In genomic region chr1:201912832-201913231, GRCh38 we compare ENCODE assay signal across 21 cellular contexts. TPM values are rescaled to one million over a fixed set of nuclear protein-coding genes. Genes with fewer than 3 reads are reported as not detected.
A peak's percentile ranks its signal among the peaks of the same experiment; 100 is the strongest.
DNase-seq lines count a peak whose midpoint lies in the region; ATAC-seq, FAIRE-seq and TF ChIP-seq lines count a peak whose summit lies in the region.
"Had no signal": no experiment of that assay in that cellular context is flagged by ENCODE, and none has a peak within 500 bp of the region (broad histone marks: within the 10 kb centered on the region; RNA-seq: fewer than 3 reads in every experiment).

No MANE protein-coding gene starts in this region.

- H3K4me2 ChIP-seq in IMR-90 (ENCODE audit: low read depth, low read length), result 0 out of 2 replicates have a peak overlapping the region, but pooled peaks have one; percentile 15

- H3K56ac ChIP-seq in IMR-90 (ENCODE audit: extremely low read depth, insufficient read depth, low read length), result peak overlapping the region; percentile 48; the same call in 1 of the 2 replicates

- peak overlapping the region; percentile 73 for H2BK5ac ChIP-seq in IMR-90 (ENCODE audit: low read depth, low read length, poor library complexity, severe bottlenecking)

- H2BK20ac ChIP-seq in IMR-90 (ENCODE audit: low read depth, low read length), result peak overlapping the region; percentile 97

- H3K9me3 ChIP-seq in IMR-90 (ENCODE audit: control insufficient read depth, insufficient read depth, low read length), result no peaks in the 10 kb centered on the region
- H3K9me3 ChIP-seq in endodermal cell (ENCODE audit: control insufficient read depth, low read length), result no peaks in the 10 kb centered on the region
- H3K9me3 ChIP-seq in testis, result no peaks in the 10 kb centered on the region
- H3K9me3 ChIP-seq: mucosa of descending colon, psoas muscle, tibial nerve had no signal

- H3K27ac Mint-ChIP-seq in endodermal cell, result peak overlapping the region; percentile 87
- H3K27ac Mint-ChIP-seq: activated CD8-positive, alpha-beta memory T cell treated with anti-CD3 and anti-CD28 coated beads, Interleukin-2, amount 10 ng/mL, durations not matched to agents 7 days and 5 days; WTC11 had no signal

- H2BK15ac ChIP-seq in IMR-90 (ENCODE audit: low read depth, low read length), result peak overlapping the region; percentile 39; the same call in 2 of the 3 replicates

- H4K8ac ChIP-seq in IMR-90 (ENCODE audit: low read depth in 2 of 2, low read length in 2 of 2), result peak overlapping the region; percentile 36 to 80; a peak in 3 of 4 replicates

- peaks cover 36% of the 10 kb centered on the region for H3K4me1 ChIP-seq in IMR-90 (ENCODE audit: control insufficient read depth, insufficient read depth, low read length)
- H3K4me1 ChIP-seq in endodermal cell (ENCODE audit: control insufficient read depth, insufficient read depth, low read length), result peaks cover 3% of the 10 kb centered on the region
- H3K4me1 ChIP-seq in testis, result peaks cover 57% of the 10 kb centered on the region

- CTCF ChIA-PET in IMR-90 (lab: Yijun Ruan, JAX), result interaction anchor here (1.9 kb wide), 1 partner anchor 17 kb away, joined by 5 read pairs; no protein-coding TSS in a partner anchor

- H3K27me3 Mint-ChIP-seq in endodermal cell (ENCODE audit: insufficient read depth), result no peaks in the 10 kb centered on the region

- H3K9me1 ChIP-seq in IMR-90 (ENCODE audit: insufficient read depth, low read length), result peaks cover 45% of the 10 kb centered on the region

- BruUV-seq in IMR-90 (replicated peaks; lab: Mats Ljungman, UMichigan), result no TSS peak

- WGBS in IMR-90 (ENCODE audit: extremely low coverage in 2 of 2, insufficient read length in 1 of 2), 2 experiments, result 83% methylated on average over 1 of the region's 5 CpGs; no CpG with 5 or more reads in 1 of the 2 experiments
- 75 to 92% methylated on average over 2 to 5 of the region's 5 CpGs for WGBS in endodermal cell (ENCODE audit: insufficient coverage in 1 of 2, insufficient read length in 1 of 2), 2 experiments
- 56 to 77% methylated on average over 5 of the region's 5 CpGs for WGBS in testis, 2 donors

- TF ChIP-seq CTCF in IMR-90 (conservative IDR thresholded peaks at IDR 0.05; ENCODE audit: low read depth, low read length) (no peak), endodermal cell (conservative IDR thresholded peaks at IDR 0.05) (no peak), testis (IDR thresholded peaks at IDR 0.05) (no peak)

- H3K4me3 ChIP-seq in IMR-90 (ENCODE audit: insufficient read depth, low read depth, low read length) (no peak overlapping the region), endodermal cell (ENCODE audit: low read length) (no peak overlapping the region), testis (no peak overlapping the region)
- H3K4me3 ChIP-seq: mucosa of descending colon, psoas muscle, tibial nerve had no signal

- peak overlapping the region; percentile 96 for H3K14ac ChIP-seq in IMR-90 (replicated peaks; ENCODE audit: low read depth, low read length)

- peak overlapping the region; percentile 6 for H2AFZ ChIP-seq in IMR-90 (replicated peaks; ENCODE audit: low read length, poor library complexity)

- H3K36me3 ChIP-seq in IMR-90 (ENCODE audit: control insufficient read depth, insufficient read depth, low read length), result peaks cover 19% of the 10 kb centered on the region
- H3K36me3 ChIP-seq in endodermal cell (ENCODE audit: control insufficient read depth, insufficient read depth, low read length), result no peaks in the 10 kb centered on the region
- no peaks in the 10 kb centered on the region for H3K36me3 ChIP-seq in testis (ENCODE audit: low read depth, missing control alignments)
- H3K36me3 ChIP-seq: tibial nerve had no signal

- peak overlapping the region; percentile 88 for H2AK5ac ChIP-seq in IMR-90 (ENCODE audit: low read depth, low read length)

- peak overlapping the region; percentile 87 for H3K18ac ChIP-seq in IMR-90 (ENCODE audit: low read depth, low read length)

- peak; percentile 73 for DNase-seq in IMR-90
- peak; percentile 60 for DNase-seq in endodermal cell
- DNase-seq in mucosa of gallbladder (ENCODE audit: low spot score), result peak; percentile 43
- DNase-seq in testis, result peak; percentile 50
- no peak for DNase-seq in NCI-H146 (lab: John Stamatoyannopoulos, UW)
- DNase-seq in GM19239 (ENCODE audit: insufficient read length, low spot score), result no peak
- DNase-seq: activated CD8-positive, alpha-beta memory T cell treated with anti-CD3 and anti-CD28 coated beads, Interleukin-2, amount 10 ng/mL, durations not matched to agents 7 days and 5 days; activated gamma-delta T cell treated with Interleukin-2 at 50 U/mL for 16 hours; mucosa of descending colon; MV-4-11; NCI-H774; stimulated activated CD4-positive, alpha-beta T cell treated with anti-CD3 and anti-CD28 coated beads, Interleukin-2, amount 100 ng/mL, for 24 hours; SW 1271 had no signal

- peak overlapping the region; percentile 96 for H2BK120ac ChIP-seq in IMR-90 (ENCODE audit: low read depth, low read length)

- POLR2A ChIA-PET in IMR-90 (lab: Charles Lee; ENCODE audit: unreplicated experiment), result no interaction called here

- peaks cover 34 to 81% of the 10 kb centered on the region in 2 experiments for H3K79me1 ChIP-seq in IMR-90 (ENCODE audit: low read depth in 1 of 2, low read length in 2 of 2)

- H4K5ac ChIP-seq in IMR-90 (ENCODE audit: low read depth, low read length), result peak overlapping the region; percentile 93

- H3K27me3 ChIP-seq in IMR-90 (ENCODE audit: control insufficient read depth, insufficient read depth, low read length) (no peaks in the 10 kb centered on the region), endodermal cell (ENCODE audit: control insufficient read depth, insufficient read depth, low read length, poor library complexity, severe bottlenecking) (no peaks in the 10 kb centered on the region), testis (no peaks in the 10 kb centered on the region)
- H3K27me3 ChIP-seq: tibial nerve had no signal

- H3K4me3 Mint-ChIP-seq in endodermal cell, result no peak overlapping the region
- H3K4me3 Mint-ChIP-seq: activated CD8-positive, alpha-beta memory T cell treated with anti-CD3 and anti-CD28 coated beads, Interleukin-2, amount 10 ng/mL, durations not matched to agents 7 days and 5 days; WTC11 had no signal

- dilution Hi-C loops in IMR-90 (cut with HindIII; ENCODE audit: low sequenced_read_pairs, unreplicated experiment), result no loop called here

- H3K23ac ChIP-seq in IMR-90 (ENCODE audit: low read depth, low read length), result peak overlapping the region; percentile 94

- peaks cover 14% of the 10 kb centered on the region for H3K4me1 Mint-ChIP-seq in endodermal cell

- peak overlapping the region; percentile 93 for H2AK9ac ChIP-seq in IMR-90 (replicated peaks; ENCODE audit: low read depth, low read length, poor library complexity)

- H3K27ac ChIP-seq in IMR-90 (ENCODE audit: insufficient read depth, low read length), result peak overlapping the region; percentile 38; the same call in 1 of the 2 replicates
- H3K27ac ChIP-seq in endodermal cell (ENCODE audit: low read depth, low read length), result no peak overlapping the region
- peak overlapping the region; percentile 27 to 81 for H3K27ac ChIP-seq in testis
- H3K27ac ChIP-seq: psoas muscle, RWPE1 had no signal

- no peak for FAIRE-seq in GM19239 (lab: Jason Lieb, UNC)
- FAIRE-seq: endometrium, keratinocyte had no signal

- TF ChIP-seq POLR2A in IMR-90 (IDR thresholded peaks at IDR 0.05; ENCODE audit: low read depth, low read length) (no peak), testis (IDR thresholded peaks at IDR 0.05) (no peak)

- peak overlapping the region; percentile 91 for H3K4ac ChIP-seq in IMR-90 (ENCODE audit: low read depth, low read length)

- in situ Hi-C loops in IMR-90 (cut with MboI; ENCODE audit: low sequenced_read_pairs), result no loop called here

- H4K91ac ChIP-seq in IMR-90 (ENCODE audit: insufficient read depth, low read depth, low read length), result peak overlapping the region; percentile 71

- ATAC-seq in IMR-90 (ENCODE audit: low read depth), result peak; percentile 53
- ATAC-seq in GM19455 (IDR thresholded peaks at IDR 0.05; ENCODE audit: unreplicated experiment), result no peak
- ATAC-seq in HG03439 (IDR thresholded peaks at IDR 0.05; ENCODE audit: unreplicated experiment), result no peak
- ATAC-seq: activated CD8-positive, alpha-beta memory T cell treated with anti-CD3 and anti-CD28 coated beads, Interleukin-2, amount 10 ng/mL, durations not matched to agents 7 days and 5 days; mucosa of descending colon; psoas muscle had no signal

- no peak for TF ChIP-seq RAD21 in IMR-90 (IDR thresholded peaks at IDR 0.05; ENCODE audit: low read length)

- no peaks in the 10 kb centered on the region for H3K36me3 Mint-ChIP-seq in endodermal cell (ENCODE audit: low read depth)
- H3K36me3 Mint-ChIP-seq: activated CD8-positive, alpha-beta memory T cell treated with anti-CD3 and anti-CD28 coated beads, Interleukin-2, amount 10 ng/mL, durations not matched to agents 7 days and 5 days; WTC11 had no signal

- H4K20me1 ChIP-seq in IMR-90 (ENCODE audit: insufficient read depth, low read length), result peaks cover 5% of the 10 kb centered on the region; the same call in 1 of the 2 replicates

- H3K9ac ChIP-seq in IMR-90 (ENCODE audit: low read depth, low read length) (peak overlapping the region; percentile 11; the same call in 1 of the 2 replicates), endodermal cell (ENCODE audit: extremely low read depth, low read length, poor library complexity, severe bottlenecking) (no peak overlapping the region)

- intact Hi-C loops in IMR-90 (cut with micrococcal nuclease), result no loop called here
- intact Hi-C loops in testis (cut with DNase I; ENCODE audit: low total_unique reads), result no loop called here

- no peaks in the 10 kb centered on the region for H3K9me3 Mint-ChIP-seq in endodermal cell
- H3K9me3 Mint-ChIP-seq: WTC11 had no signal

RNA-seq across cellular contexts. Expression of gene SHISA4, which starts 24.1 kb away (rescaled TPM):
- total RNA-seq in IMR-90 (2012; rRNA removed) (10.0 and 11.1 TPM in 2 replicates), endodermal cell (1 to 10 TPM; 5.8 to 7.3 TPM), mucosa of gallbladder (29.4 TPM), testis (10 to 100 TPM; 45.5 to 48.0 TPM)
- polyA plus RNA-seq in IMR-90 (2012; rRNA removed) (34.8 and 47.8 TPM in 2 replicates), testis (ENCODE audit: insufficient read depth, low read depth, low replicate concordance) (32.6 TPM)
- 29.9 and 53.0 TPM in 2 replicates for polyA plus RNA-seq in IMR-90 (2012; cell fraction: cytosol; rRNA removed)
- polyA plus RNA-seq in IMR-90 (2012; cell fraction: nucleus; rRNA removed; ENCODE audit: low replicate concordance), result 15.0 and 28.3 TPM in 2 replicates
- 12.7 TPM for polyA plus RNA-seq in endodermal cell (2013, experiment 1 of 2)
- 11.1 TPM for polyA plus RNA-seq in endodermal cell (2013, experiment 2 of 2)

RNA-seq across cellular contexts. Expression of gene LMOD1, which starts 33.5 kb away (rescaled TPM):
- total RNA-seq in IMR-90 (2012; rRNA removed), result 44.4 and 53.2 TPM in 2 replicates
- polyA plus RNA-seq in IMR-90 (2012; rRNA removed), result 48.6 and 51.7 TPM in 2 replicates
- 25.9 and 44.1 TPM in 2 replicates for polyA plus RNA-seq in IMR-90 (2012; cell fraction: cytosol; rRNA removed)
- polyA plus RNA-seq in IMR-90 (2012; cell fraction: nucleus; rRNA removed; ENCODE audit: low replicate concordance), result 52.3 and 60.1 TPM in 2 replicates
- total RNA-seq in endodermal cell, result under 1 TPM; 0.31 to 0.60 TPM
- polyA plus RNA-seq in endodermal cell (2013, experiment 1 of 2), result 1.5 TPM
- 1.6 TPM for polyA plus RNA-seq in endodermal cell (2013, experiment 2 of 2)
- total RNA-seq in mucosa of gallbladder, result 257 TPM
- 10 to 100 TPM; 31.4 to 46.3 TPM for total RNA-seq in testis
- 39.4 TPM for polyA plus RNA-seq in testis (ENCODE audit: insufficient read depth, low read depth, low replicate concordance)
- total RNA-seq: activated CD8-positive, alpha-beta memory T cell treated with anti-CD3 and anti-CD28 coated beads, Interleukin-2, amount 10 ng/mL, durations not matched to agents 7 days and 5 days had no signal
- polyA plus RNA-seq: keratinocyte had no signal

RNA-seq across cellular contexts. Expression of gene TIMM17A, which starts 42.5 kb away (rescaled TPM):
- 87.3 and 114 TPM in 2 replicates for total RNA-seq in IMR-90 (2012; rRNA removed)
- 66.4 and 80.4 TPM in 2 replicates for polyA plus RNA-seq in IMR-90 (2012; rRNA removed)
- 12.3 and 24.1 TPM in 2 replicates for polyA plus RNA-seq in IMR-90 (2012; cell fraction: cytosol; rRNA removed)
- polyA plus RNA-seq in IMR-90 (2012; cell fraction: nucleus; rRNA removed; ENCODE audit: low replicate concordance), result 11.6 and 52.0 TPM in 2 replicates
- total RNA-seq in endodermal cell, result 10 to 100 TPM; 41.7 to 47.4 TPM
- 47.7 TPM for polyA plus RNA-seq in endodermal cell (2013, experiment 1 of 2)
- 46.4 TPM for polyA plus RNA-seq in endodermal cell (2013, experiment 2 of 2)
- total RNA-seq in mucosa of gallbladder, result 37.5 TPM
- total RNA-seq in testis, result 10 to 100 TPM; 22.7 to 24.7 TPM
- 42.5 TPM for polyA plus RNA-seq in testis (ENCODE audit: insufficient read depth, low read depth, low replicate concordance)

Comparison
In these comparisons a context has a peak if more than half of its experiments do, and no peak if none do; other contexts are left out.
1. DNase-seq: peak in IMR-90 (single experiment), endodermal cell (single experiment), mucosa of gallbladder (single experiment) and testis (single experiment); none in NCI-H146 (single experiment) and GM19239 (single experiment).
2. RNA of gene LMOD1, which starts 33.5 kb away (total RNA-seq): 257 TPM in mucosa of gallbladder (single experiment), 44.4 to 53.2 TPM in IMR-90 and 31.4 to 46.3 TPM in testis; 0.31 to 0.60 TPM in endodermal cell; every median in the first group is over 10 times any median in the second.